1 cellular context compared by ENCODE assay signal in the genomic region with DNA sequence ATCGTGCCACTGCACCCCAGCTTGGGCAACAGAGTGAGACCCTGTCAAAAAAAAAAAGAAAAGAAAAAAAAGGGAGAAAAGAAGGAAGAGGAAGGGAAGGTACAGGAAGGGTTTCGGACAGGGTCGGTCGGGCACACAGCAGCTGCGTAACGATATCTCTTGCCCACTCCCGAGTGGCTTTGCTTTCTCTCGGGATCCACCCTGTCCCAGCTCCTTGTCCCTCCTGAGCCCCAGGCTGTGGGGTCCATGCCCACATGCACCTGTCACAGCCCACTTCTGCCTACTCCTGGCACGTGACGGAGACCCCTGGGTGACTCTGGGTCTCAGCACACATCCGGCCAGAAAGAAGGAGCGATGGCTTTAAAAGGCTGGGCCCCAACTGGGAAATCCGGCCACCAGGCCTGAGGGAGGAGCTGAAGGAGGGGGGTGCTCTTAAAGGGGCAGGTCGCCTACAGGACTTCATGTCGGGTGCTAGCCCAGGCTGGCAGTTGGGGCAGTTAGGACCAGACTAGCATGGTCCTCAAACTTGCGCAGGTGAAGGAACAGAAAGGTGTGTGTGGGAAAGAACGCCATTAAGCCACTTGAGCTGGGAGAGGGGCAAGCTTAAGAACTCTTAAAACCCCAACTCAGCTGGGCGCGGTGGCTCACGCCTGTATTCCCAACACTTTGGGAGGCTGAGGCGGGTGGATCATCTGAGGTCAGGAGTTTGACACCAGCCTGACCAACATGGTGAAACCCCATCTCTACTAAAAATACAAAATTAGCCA.
A peak's percentile ranks its signal among the peaks of the same experiment; 100 is the strongest.
TF ChIP-seq lines count a peak whose summit lies in the region.

GHDC (minus strand) TSS at position 362 of the 767 bp plus-strand sequence. CDS start 913 bp downstream, outside the sequence.

TF ChIP-seq in GM12878, 131 proteins besides CTCF, POLR2A, EP300 and RAD21 (continued from another document and continues in another):
- TF ChIP-seq, protein P1, sequence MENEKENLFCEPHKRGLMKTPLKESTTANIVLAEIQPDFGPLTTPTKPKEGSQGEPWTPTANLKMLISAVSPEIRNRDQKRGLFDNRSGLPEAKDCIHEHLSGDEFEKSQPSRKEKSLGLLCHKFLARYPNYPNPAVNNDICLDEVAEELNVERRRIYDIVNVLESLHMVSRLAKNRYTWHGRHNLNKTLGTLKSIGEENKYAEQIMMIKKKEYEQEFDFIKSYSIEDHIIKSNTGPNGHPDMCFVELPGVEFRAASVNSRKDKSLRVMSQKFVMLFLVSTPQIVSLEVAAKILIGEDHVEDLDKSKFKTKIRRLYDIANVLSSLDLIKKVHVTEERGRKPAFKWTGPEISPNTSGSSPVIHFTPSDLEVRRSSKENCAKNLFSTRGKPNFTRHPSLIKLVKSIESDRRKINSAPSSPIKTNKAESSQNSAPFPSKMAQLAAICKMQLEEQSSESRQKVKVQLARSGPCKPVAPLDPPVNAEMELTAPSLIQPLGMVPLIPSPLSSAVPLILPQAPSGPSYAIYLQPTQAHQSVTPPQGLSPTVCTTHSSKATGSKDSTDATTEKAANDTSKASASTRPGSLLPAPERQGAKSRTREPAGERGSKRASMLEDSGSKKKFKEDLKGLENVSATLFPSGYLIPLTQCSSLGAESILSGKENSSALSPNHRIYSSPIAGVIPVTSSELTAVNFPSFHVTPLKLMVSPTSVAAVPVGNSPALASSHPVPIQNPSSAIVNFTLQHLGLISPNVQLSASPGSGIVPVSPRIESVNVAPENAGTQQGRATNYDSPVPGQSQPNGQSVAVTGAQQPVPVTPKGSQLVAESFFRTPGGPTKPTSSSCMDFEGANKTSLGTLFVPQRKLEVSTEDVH (IDR thresholded peaks at IDR 0.05; ENCODE audit: low read depth, partially characterized antibody), result peak; percentile 55
- peak; percentile 50; the same call in 1 of the 2 replicates for TF ChIP-seq PML (IDR thresholded peaks at IDR 0.05; ENCODE audit: low read length)
- TF ChIP-seq, protein P2, sequence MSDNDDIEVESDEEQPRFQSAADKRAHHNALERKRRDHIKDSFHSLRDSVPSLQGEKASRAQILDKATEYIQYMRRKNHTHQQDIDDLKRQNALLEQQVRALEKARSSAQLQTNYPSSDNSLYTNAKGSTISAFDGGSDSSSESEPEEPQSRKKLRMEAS (IDR thresholded peaks at IDR 0.05; ENCODE audit: low read depth, low read length), result peak; percentile 79
- TF ChIP-seq, protein P3, sequence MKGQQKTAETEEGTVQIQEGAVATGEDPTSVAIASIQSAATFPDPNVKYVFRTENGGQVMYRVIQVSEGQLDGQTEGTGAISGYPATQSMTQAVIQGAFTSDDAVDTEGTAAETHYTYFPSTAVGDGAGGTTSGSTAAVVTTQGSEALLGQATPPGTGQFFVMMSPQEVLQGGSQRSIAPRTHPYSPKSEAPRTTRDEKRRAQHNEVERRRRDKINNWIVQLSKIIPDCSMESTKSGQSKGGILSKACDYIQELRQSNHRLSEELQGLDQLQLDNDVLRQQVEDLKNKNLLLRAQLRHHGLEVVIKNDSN (IDR thresholded peaks at IDR 0.05; ENCODE audit: borderline replicate concordance, extremely low read length, insufficient read depth, low read depth, low read length), result peak; percentile 70
- TF ChIP-seq PBX3 (IDR thresholded peaks at IDR 0.05; ENCODE audit: insufficient replicate concordance, low read depth, low read length), result no peak
- no peak for TF ChIP-seq POLR2AphosphoS2 (IDR thresholded peaks at IDR 0.05; ENCODE audit: low read depth, low read length)
- peak; percentile 80; the same call in 1 of the 2 replicates for TF ChIP-seq NBN (IDR thresholded peaks at IDR 0.05)
- TF ChIP-seq, protein P4, sequence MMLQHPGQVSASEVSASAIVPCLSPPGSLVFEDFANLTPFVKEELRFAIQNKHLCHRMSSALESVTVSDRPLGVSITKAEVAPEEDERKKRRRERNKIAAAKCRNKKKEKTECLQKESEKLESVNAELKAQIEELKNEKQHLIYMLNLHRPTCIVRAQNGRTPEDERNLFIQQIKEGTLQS (IDR thresholded peaks at IDR 0.05; ENCODE audit: borderline replicate concordance, extremely low read depth, low read depth, low read length), result no peak
- TF ChIP-seq, protein P5, sequence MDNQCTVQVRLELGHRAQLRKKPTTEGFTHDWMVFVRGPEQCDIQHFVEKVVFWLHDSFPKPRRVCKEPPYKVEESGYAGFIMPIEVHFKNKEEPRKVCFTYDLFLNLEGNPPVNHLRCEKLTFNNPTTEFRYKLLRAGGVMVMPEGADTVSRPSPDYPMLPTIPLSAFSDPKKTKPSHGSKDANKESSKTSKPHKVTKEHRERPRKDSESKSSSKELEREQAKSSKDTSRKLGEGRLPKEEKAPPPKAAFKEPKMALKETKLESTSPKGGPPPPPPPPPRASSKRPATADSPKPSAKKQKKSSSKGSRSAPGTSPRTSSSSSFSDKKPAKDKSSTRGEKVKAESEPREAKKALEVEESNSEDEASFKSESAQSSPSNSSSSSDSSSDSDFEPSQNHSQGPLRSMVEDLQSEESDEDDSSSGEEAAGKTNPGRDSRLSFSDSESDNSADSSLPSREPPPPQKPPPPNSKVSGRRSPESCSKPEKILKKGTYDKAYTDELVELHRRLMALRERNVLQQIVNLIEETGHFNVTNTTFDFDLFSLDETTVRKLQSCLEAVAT (IDR thresholded peaks at IDR 0.05), result peak; percentile 88; the same call in 1 of the 2 replicates
- no peak for TF ChIP-seq KAT2A (conservative IDR thresholded peaks at IDR 0.05; ENCODE audit: control insufficient read depth, low read depth, low read length)
- TF ChIP-seq, protein P6, sequence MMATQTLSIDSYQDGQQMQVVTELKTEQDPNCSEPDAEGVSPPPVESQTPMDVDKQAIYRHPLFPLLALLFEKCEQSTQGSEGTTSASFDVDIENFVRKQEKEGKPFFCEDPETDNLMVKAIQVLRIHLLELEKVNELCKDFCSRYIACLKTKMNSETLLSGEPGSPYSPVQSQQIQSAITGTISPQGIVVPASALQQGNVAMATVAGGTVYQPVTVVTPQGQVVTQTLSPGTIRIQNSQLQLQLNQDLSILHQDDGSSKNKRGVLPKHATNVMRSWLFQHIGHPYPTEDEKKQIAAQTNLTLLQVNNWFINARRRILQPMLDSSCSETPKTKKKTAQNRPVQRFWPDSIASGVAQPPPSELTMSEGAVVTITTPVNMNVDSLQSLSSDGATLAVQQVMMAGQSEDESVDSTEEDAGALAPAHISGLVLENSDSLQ (IDR thresholded peaks at IDR 0.05), result 0 out of 2 replicates have a peak, but pooled peaks have one; percentile 12
- peak; percentile 67 for TF ChIP-seq RELA (IDR thresholded peaks at IDR 0.05; ENCODE audit: borderline replicate concordance, partially characterized antibody)
- no peak; a peak in 1 of 4 replicates for TF ChIP-seq IKZF2 (IDR thresholded peaks at IDR 0.05)
- TF ChIP-seq TCF7 (IDR thresholded peaks at IDR 0.05; ENCODE audit: borderline replicate concordance), result no peak
- no peak for TF ChIP-seq RFX5 (IDR thresholded peaks at IDR 0.05; ENCODE audit: low read depth, low read length)
- TF ChIP-seq SKIL (IDR thresholded peaks at IDR 0.05; ENCODE audit: low read depth, poor library complexity, severe bottlenecking), result peak; percentile 33
- TF ChIP-seq GATAD2B (conservative IDR thresholded peaks at IDR 0.05; ENCODE audit: low read depth), result peak; percentile 76
- no peak for TF ChIP-seq IRF5 (IDR thresholded peaks at IDR 0.05; ENCODE audit: borderline replicate concordance)
- TF ChIP-seq TCF3 (IDR thresholded peaks at IDR 0.05; ENCODE audit: borderline replicate concordance, insufficient read depth, low read depth, low read length), result no peak
- peak; percentile 51; the same call in 1 of the 2 replicates for TF ChIP-seq HCFC1 (IDR thresholded peaks at IDR 0.05; ENCODE audit: low read length)
- TF ChIP-seq, protein P7, sequence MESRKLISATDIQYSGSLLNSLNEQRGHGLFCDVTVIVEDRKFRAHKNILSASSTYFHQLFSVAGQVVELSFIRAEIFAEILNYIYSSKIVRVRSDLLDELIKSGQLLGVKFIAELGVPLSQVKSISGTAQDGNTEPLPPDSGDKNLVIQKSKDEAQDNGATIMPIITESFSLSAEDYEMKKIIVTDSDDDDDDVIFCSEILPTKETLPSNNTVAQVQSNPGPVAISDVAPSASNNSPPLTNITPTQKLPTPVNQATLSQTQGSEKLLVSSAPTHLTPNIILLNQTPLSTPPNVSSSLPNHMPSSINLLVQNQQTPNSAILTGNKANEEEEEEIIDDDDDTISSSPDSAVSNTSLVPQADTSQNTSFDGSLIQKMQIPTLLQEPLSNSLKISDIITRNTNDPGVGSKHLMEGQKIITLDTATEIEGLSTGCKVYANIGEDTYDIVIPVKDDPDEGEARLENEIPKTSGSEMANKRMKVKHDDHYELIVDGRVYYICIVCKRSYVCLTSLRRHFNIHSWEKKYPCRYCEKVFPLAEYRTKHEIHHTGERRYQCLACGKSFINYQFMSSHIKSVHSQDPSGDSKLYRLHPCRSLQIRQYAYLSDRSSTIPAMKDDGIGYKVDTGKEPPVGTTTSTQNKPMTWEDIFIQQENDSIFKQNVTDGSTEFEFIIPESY (IDR thresholded peaks at IDR 0.05), result 0 out of 2 replicates have a peak, but pooled peaks have one; percentile 58
- TF ChIP-seq, protein P8, sequence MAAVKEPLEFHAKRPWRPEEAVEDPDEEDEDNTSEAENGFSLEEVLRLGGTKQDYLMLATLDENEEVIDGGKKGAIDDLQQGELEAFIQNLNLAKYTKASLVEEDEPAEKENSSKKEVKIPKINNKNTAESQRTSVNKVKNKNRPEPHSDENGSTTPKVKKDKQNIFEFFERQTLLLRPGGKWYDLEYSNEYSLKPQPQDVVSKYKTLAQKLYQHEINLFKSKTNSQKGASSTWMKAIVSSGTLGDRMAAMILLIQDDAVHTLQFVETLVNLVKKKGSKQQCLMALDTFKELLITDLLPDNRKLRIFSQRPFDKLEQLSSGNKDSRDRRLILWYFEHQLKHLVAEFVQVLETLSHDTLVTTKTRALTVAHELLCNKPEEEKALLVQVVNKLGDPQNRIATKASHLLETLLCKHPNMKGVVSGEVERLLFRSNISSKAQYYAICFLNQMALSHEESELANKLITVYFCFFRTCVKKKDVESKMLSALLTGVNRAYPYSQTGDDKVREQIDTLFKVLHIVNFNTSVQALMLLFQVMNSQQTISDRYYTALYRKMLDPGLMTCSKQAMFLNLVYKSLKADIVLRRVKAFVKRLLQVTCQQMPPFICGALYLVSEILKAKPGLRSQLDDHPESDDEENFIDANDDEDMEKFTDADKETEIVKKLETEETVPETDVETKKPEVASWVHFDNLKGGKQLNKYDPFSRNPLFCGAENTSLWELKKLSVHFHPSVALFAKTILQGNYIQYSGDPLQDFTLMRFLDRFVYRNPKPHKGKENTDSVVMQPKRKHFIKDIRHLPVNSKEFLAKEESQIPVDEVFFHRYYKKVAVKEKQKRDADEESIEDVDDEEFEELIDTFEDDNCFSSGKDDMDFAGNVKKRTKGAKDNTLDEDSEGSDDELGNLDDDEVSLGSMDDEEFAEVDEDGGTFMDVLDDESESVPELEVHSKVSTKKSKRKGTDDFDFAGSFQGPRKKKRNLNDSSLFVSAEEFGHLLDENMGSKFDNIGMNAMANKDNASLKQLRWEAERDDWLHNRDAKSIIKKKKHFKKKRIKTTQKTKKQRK (IDR thresholded peaks at IDR 0.05; ENCODE audit: low read depth, low read length), result no peak
- no peak for TF ChIP-seq PAX8 (IDR thresholded peaks at IDR 0.05)
- TF ChIP-seq LARP7 (IDR thresholded peaks at IDR 0.05), result 0 out of 2 replicates have a peak, but pooled peaks have one; percentile 21
- TF ChIP-seq, protein P9, sequence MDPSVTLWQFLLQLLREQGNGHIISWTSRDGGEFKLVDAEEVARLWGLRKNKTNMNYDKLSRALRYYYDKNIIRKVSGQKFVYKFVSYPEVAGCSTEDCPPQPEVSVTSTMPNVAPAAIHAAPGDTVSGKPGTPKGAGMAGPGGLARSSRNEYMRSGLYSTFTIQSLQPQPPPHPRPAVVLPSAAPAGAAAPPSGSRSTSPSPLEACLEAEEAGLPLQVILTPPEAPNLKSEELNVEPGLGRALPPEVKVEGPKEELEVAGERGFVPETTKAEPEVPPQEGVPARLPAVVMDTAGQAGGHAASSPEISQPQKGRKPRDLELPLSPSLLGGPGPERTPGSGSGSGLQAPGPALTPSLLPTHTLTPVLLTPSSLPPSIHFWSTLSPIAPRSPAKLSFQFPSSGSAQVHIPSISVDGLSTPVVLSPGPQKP (IDR thresholded peaks at IDR 0.05; ENCODE audit: low read depth, low read length), result peak; percentile 62; the same call in 1 of the 2 replicates
